7 cellular contexts compared by ENCODE assay signal in genomic region chr6:26597821-26598220, GRCh38. TPM values are rescaled to one million over a fixed set of nuclear protein-coding genes. Genes with fewer than 3 reads are reported as not detected.
DNase-seq lines count a peak whose midpoint lies in the region; ATAC-seq and TF ChIP-seq lines count a peak whose summit lies in the region.

No MANE protein-coding gene starts in this region.

- H3K36me3 ChIP-seq in OCI-LY3 (replicated peaks; ENCODE audit: low read depth, low read length) (peaks cover 13% of the 10 kb centered on the region), skeletal muscle tissue (ENCODE audit: control insufficient read depth in 3 of 3, insufficient read depth in 3 of 3, low read length in 3 of 3) (peaks cover 13 to 22% (median 17%) of the 10 kb centered on the region in 3 donors)

- DNase-seq in GM12865 (ENCODE audit: low read depth) (peak; percentile 7), fibroblast of villous mesenchyme (ENCODE audit: low read depth) (no peak), amygdala (lab: John Stamatoyannopoulos, UW) (no peak)

- ATAC-seq in GM19035 (IDR thresholded peaks at IDR 0.05; ENCODE audit: unreplicated experiment), result no peak
- no peak for ATAC-seq in GM19395 (IDR thresholded peaks at IDR 0.05; ENCODE audit: unreplicated experiment)

- peak overlapping the region; percentile 80; the same call in 1 of the 2 replicates for H3K9ac ChIP-seq in OCI-LY3 (ENCODE audit: low read length)
- peak overlapping the region; percentile 96 to 100 (median 98) for H3K9ac ChIP-seq in skeletal muscle tissue (ENCODE audit: low read depth in 1 of 3, low read length in 3 of 3)

- no peak overlapping the region for H2AFZ ChIP-seq in OCI-LY3 (ENCODE audit: low read depth, low read length)

- H3K4me1 ChIP-seq in OCI-LY3 (ENCODE audit: low read length) (peaks cover 8% of the 10 kb centered on the region; the same call in 1 of the 2 replicates), skeletal muscle tissue (ENCODE audit: control insufficient read depth in 3 of 3, insufficient read depth in 3 of 3, low read length in 3 of 3) (peaks cover 10 to 19% (median 17%) of the 10 kb centered on the region in 3 donors)

- no peaks in the 10 kb centered on the region for H4K20me1 ChIP-seq in OCI-LY3 (ENCODE audit: insufficient read depth, low read length)

- H3K4me3 ChIP-seq in GM12865 (ENCODE audit: low read depth, low read length), result peak overlapping the region; percentile 86
- H3K4me3 ChIP-seq in OCI-LY3 (ENCODE audit: low read length), result peak overlapping the region; percentile 93
- H3K4me3 ChIP-seq in fibroblast of villous mesenchyme (ENCODE audit: low read depth, low read length), result peak overlapping the region; percentile 100
- peak overlapping the region; percentile 97 to 100 (median 99) for H3K4me3 ChIP-seq in skeletal muscle tissue (ENCODE audit: low read length in 3 of 3)

- H3K27ac ChIP-seq in OCI-LY3 (ENCODE audit: low read length) (no peak overlapping the region), skeletal muscle tissue (ENCODE audit: low read depth, low read length) (no peak overlapping the region)

- TF ChIP-seq CTCF in GM12865 (IDR thresholded peaks at IDR 0.05; ENCODE audit: insufficient read depth, low read depth, low read length, missing control alignments) (no peak), OCI-LY3 (IDR thresholded peaks at IDR 0.05; ENCODE audit: low read depth, low read length) (no peak), fibroblast of villous mesenchyme (IDR thresholded peaks at IDR 0.05; ENCODE audit: insufficient read depth, low read depth, low read length) (no peak)

- peak overlapping the region; percentile 92 for H3K4me2 ChIP-seq in OCI-LY3 (ENCODE audit: low read length)

- no peaks in the 10 kb centered on the region for H3K9me3 ChIP-seq in OCI-LY3 (ENCODE audit: insufficient read depth, low read length)
- no peaks in the 10 kb centered on the region for H3K9me3 ChIP-seq in skeletal muscle tissue (ENCODE audit: control insufficient read depth in 3 of 3, low read length in 3 of 3)

- H3K79me2 ChIP-seq in OCI-LY3 (ENCODE audit: low read length), result peaks cover 21% of the 10 kb centered on the region

- no peaks in the 10 kb centered on the region for H3K27me3 ChIP-seq in OCI-LY3 (ENCODE audit: low read depth, low read length)
- H3K27me3 ChIP-seq in skeletal muscle tissue (ENCODE audit: control insufficient read depth in 3 of 3, insufficient read depth in 3 of 3, low read length in 3 of 3), result peaks cover under 1 to 5% (median 3%) of the 10 kb centered on the region in 3 donors

RNA-seq across cellular contexts. Expression of gene ABT1, which starts 1.1 kb away (rescaled TPM):
- total RNA-seq in fibroblast of villous mesenchyme (14.5 and 16.4 TPM in 2 replicates), skeletal muscle tissue (16.2 TPM)

RNA-seq across cellular contexts. Expression of gene HMGN4, which starts 59.7 kb away (rescaled TPM):
- total RNA-seq in fibroblast of villous mesenchyme (74.1 and 85.1 TPM in 2 replicates), skeletal muscle tissue (45.9 TPM)
